In genomic region chrX:64394059-64394873, GRCh38 we compare ENCODE assay signal across 8 cellular contexts. TPM values are rescaled to one million over a fixed set of nuclear protein-coding genes. Genes with fewer than 3 reads are reported as not detected.
A peak's percentile ranks its signal among the peaks of the same experiment; 100 is the strongest.
DNase-seq lines count a peak whose midpoint lies in the region; ATAC-seq and TF ChIP-seq lines count a peak whose summit lies in the region.

No MANE protein-coding gene starts in this region.

- H3K4me3 ChIP-seq in GM12865 (ENCODE audit: low read depth, low read length) (peak overlapping the region; percentile 89), lung (peak overlapping the region; percentile 71)

- no peaks in the 10 kb centered on the region for H3K27me3 ChIP-seq in lung (ENCODE audit: control insufficient read depth, insufficient read depth)

- no peak for TF ChIP-seq CTCF in GM12865 (IDR thresholded peaks at IDR 0.05; ENCODE audit: insufficient read depth, low read depth, low read length, missing control alignments)
- TF ChIP-seq CTCF in lung (IDR thresholded peaks at IDR 0.05; ENCODE audit: control extremely low read depth, extremely low read depth): no peak

- peaks cover 12% of the 10 kb centered on the region for H3K4me1 Mint-ChIP-seq in activated T-cell treated with anti-CD3 and anti-CD28 coated beads, Interleukin-2, amount 50 U/mL, for 72 hours (ENCODE audit: low read depth)

- peaks cover 0 to 2% of the 10 kb centered on the region in 2 donors for H3K9me3 ChIP-seq in lung (ENCODE audit: control insufficient read depth in 2 of 2, insufficient read depth in 1 of 2, low read length in 1 of 2)

- H3K27ac Mint-ChIP-seq in activated T-cell treated with anti-CD3 and anti-CD28 coated beads, Interleukin-2, amount 50 U/mL, for 72 hours: peak overlapping the region; percentile 62

- no peak overlapping the region for H3K27ac ChIP-seq in lung (ENCODE audit: low read depth in 1 of 2, low read length in 1 of 2)

- H3K36me3 Mint-ChIP-seq in activated T-cell treated with anti-CD3 and anti-CD28 coated beads, Interleukin-2, amount 50 U/mL, for 72 hours (ENCODE audit: insufficient read depth in 2 of 2): peaks cover 0 to 8% of the 10 kb centered on the region in 2 donors

- peak overlapping the region; percentile 89 to 94 for H3K4me3 Mint-ChIP-seq in activated T-cell treated with anti-CD3 and anti-CD28 coated beads, Interleukin-2, amount 50 U/mL, for 72 hours

- H3K9me3 Mint-ChIP-seq in activated T-cell treated with anti-CD3 and anti-CD28 coated beads, Interleukin-2, amount 50 U/mL, for 72 hours: peaks cover 5 to 7% of the 10 kb centered on the region in 2 donors

- 32 to 40% methylated on average over 12 of the region's 12 CpGs for WGBS in lung, 2 donors

- peaks cover 7% of the 10 kb centered on the region for H3K27me3 Mint-ChIP-seq in activated T-cell treated with anti-CD3 and anti-CD28 coated beads, Interleukin-2, amount 50 U/mL, for 72 hours (ENCODE audit: low read depth)

- peak; percentile 23 for ATAC-seq in HG02870 (IDR thresholded peaks at IDR 0.05; ENCODE audit: unreplicated experiment)
- peak in 1 of 2 donors; percentile 5 for ATAC-seq in activated T-cell treated with anti-CD3 and anti-CD28 coated beads, Interleukin-2, amount 50 U/mL, for 72 hours (replicated peaks in 1 of 2)
- no peak for ATAC-seq in lung (ENCODE audit: insufficient read depth, low FRiP score)
- no peak for ATAC-seq in HG03457 (IDR thresholded peaks at IDR 0.05; ENCODE audit: unreplicated experiment)
- ATAC-seq in HG03045 (IDR thresholded peaks at IDR 0.05; ENCODE audit: unreplicated experiment): no peak

- H3K4me1 ChIP-seq in lung (ENCODE audit: control insufficient read depth in 2 of 2, insufficient read depth in 2 of 2, low read length in 2 of 2): no peaks in the 10 kb centered on the region

- DNase-seq in GM12865 (ENCODE audit: low read depth) (no peak), lung (ENCODE audit: low spot score) (no peak), epidermal melanocyte (ENCODE audit: insufficient read length, low spot score) (no peak)
- DNase-seq in activated T-cell treated with anti-CD3 and anti-CD28 coated beads, Interleukin-2, amount 50 U/mL, for 72 hours: no peak
- no peak for DNase-seq in stimulated activated naive CD4-positive, alpha-beta T cell treated with Interleukin-2 at 50 U/mL for 16 hours (lab: John Stamatoyannopoulos, UW)

- no peaks in the 10 kb centered on the region for H3K36me3 ChIP-seq in lung (ENCODE audit: control insufficient read depth in 2 of 2, insufficient read depth in 2 of 2, low read length in 2 of 2)

RNA-seq across cellular contexts. Expression of gene MTMR8, which starts 1.0 kb away (rescaled TPM):
- total RNA-seq in activated T-cell treated with anti-CD3 and anti-CD28 coated beads, Interleukin-2, amount 50 U/mL, for 72 hours: 1 to 10 TPM; 4.1 to 5.0 TPM
- total RNA-seq in lung: 1 to 10 TPM; 4.8 to 5.8 TPM
- polyA plus RNA-seq in lung: under 1 TPM; 0.53 to 0.61 TPM
